Comparison of ENCODE assay signal across 8 cellular contexts in the genomic region with DNA sequence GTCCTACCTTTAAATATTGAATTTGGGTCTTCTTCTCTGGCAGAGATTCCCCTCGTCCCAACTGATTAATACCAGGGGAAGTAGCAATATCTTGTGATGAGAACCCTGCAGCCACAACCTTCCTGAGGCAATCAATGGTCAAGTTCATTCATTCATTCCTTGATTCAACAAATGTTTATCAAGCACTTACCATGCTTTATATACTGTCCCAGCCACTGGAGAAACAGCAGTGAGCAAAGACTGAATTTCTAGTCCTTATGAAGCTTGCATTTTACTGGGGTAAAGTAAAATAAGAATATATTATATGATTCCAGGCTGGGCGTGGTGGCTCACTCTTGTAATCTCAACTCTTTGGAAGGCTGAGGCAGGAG. TPM values are rescaled to one million over a fixed set of nuclear protein-coding genes. Genes with fewer than 3 reads are reported as not detected.
A peak's percentile ranks its signal among the peaks of the same experiment; 100 is the strongest.
DNase-seq lines count a peak whose midpoint lies in the region; ATAC-seq, FAIRE-seq and TF ChIP-seq lines count a peak whose summit lies in the region.

No MANE protein-coding gene starts in this region.

- peaks cover 18% of the 10 kb centered on the region for H3K4me1 Mint-ChIP-seq in Caco-2 (ENCODE audit: low read depth, unreplicated experiment)

- FAIRE-seq in H54 (lab: Jason Lieb, UNC) = no peak

- intact Hi-C loops in Caco-2 (cut with micrococcal nuclease; ENCODE audit: unreplicated experiment) = loop anchor here (5.0 kb wide), 1 partner anchor 41 kb away; no protein-coding TSS in a partner anchor
- intact Hi-C loops in ovary (cut with DNase I) = loop anchor here in 2 of 4 donors (5.0 to 10.0 kb wide), 2 partner anchors 62 to 64 kb away; no protein-coding TSS in a partner anchor

- H3K27ac ChIP-seq in Peyer's patch = peak overlapping the region; percentile 87 to 92 (median 91)
- no peak overlapping the region for H3K27ac ChIP-seq in ovary

- no TSS peak for BruUV-seq in Caco-2 (replicated peaks; lab: Mats Ljungman, UMichigan)

- peak overlapping the region; percentile 87 for H3K4me3 Mint-ChIP-seq in Caco-2 (ENCODE audit: unreplicated experiment)

- H3K27ac Mint-ChIP-seq in Caco-2 (ENCODE audit: unreplicated experiment) = peak overlapping the region; percentile 67

- no peaks in the 10 kb centered on the region for H3K36me3 ChIP-seq in Caco-2 (ENCODE audit: control insufficient read depth, insufficient read depth, low read length)
- H3K36me3 ChIP-seq in Peyer's patch = no peaks in the 10 kb centered on the region
- no peaks in the 10 kb centered on the region for H3K36me3 ChIP-seq in ovary

- peaks cover 14% of the 10 kb centered on the region for H3K36me3 Mint-ChIP-seq in Caco-2 (ENCODE audit: insufficient read depth, unreplicated experiment)

- ATAC-seq in HG03045 (IDR thresholded peaks at IDR 0.05; ENCODE audit: unreplicated experiment) = no peak

- CTCF ChIA-PET in Caco-2 (lab: Charles Lee) = no interaction called here

- H3K27me3 ChIP-seq in Caco-2 (replicated peaks; ENCODE audit: control insufficient read depth, insufficient read depth, low read length) (no peaks in the 10 kb centered on the region), Peyer's patch (no peaks in the 10 kb centered on the region), ovary (no peaks in the 10 kb centered on the region)

- no peak for TF ChIP-seq POLR2A in Peyer's patch (IDR thresholded peaks at IDR 0.05)
- TF ChIP-seq POLR2A in ovary (IDR thresholded peaks at IDR 0.05) = no peak
- TF ChIP-seq POLR2A in H54 (IDR thresholded peaks at IDR 0.05; ENCODE audit: low read depth, low read length) = no peak

- H3K4me3 ChIP-seq in Caco-2 (ENCODE audit: low read depth, low read length) (peak overlapping the region; percentile 85), Peyer's patch (peak overlapping the region; percentile 70 to 100 (median 86)), epithelial cell of proximal tubule (ENCODE audit: low read depth, low read length) (peak overlapping the region; percentile 95), ovary (peak overlapping the region; percentile 98)

- DNase-seq in Caco-2 = no peak
- no peak for DNase-seq in Peyer's patch
- DNase-seq in epithelial cell of proximal tubule (ENCODE audit: low read depth) = no peak
- no peak for DNase-seq in ovary
- DNase-seq in NCI-H2029 treated with DMSO at 0.1 percent for 48 hours (lab: John Stamatoyannopoulos, UW) = no peak
- no peak for DNase-seq in stimulated activated CD4-positive, alpha-beta T cell treated with anti-CD3 and anti-CD28 coated beads, Interleukin-1b, Interleukin-23, amount 100 ng/mL, for 48 hours
- no peak for DNase-seq in H54 (ENCODE audit: insufficient read length, low spot score)

- H3K4me1 ChIP-seq in Caco-2 (peaks cover 19% of the 10 kb centered on the region), Peyer's patch (peaks cover 0 to 32% (median 3%) of the 10 kb centered on the region in 4 donors), ovary (ENCODE audit: insufficient read depth) (peaks cover 6% of the 10 kb centered on the region)

- no peaks in the 10 kb centered on the region for H3K27me3 Mint-ChIP-seq in Caco-2 (ENCODE audit: insufficient read depth, unreplicated experiment)

- TF ChIP-seq EP300 in ovary (IDR thresholded peaks at IDR 0.05) = no peak

- TF ChIP-seq CTCF in Caco-2 (IDR thresholded peaks at IDR 0.05; ENCODE audit: insufficient read depth in 1 of 2, low read depth in 1 of 2, low read length in 1 of 2, severe bottlenecking in 1 of 2, unreplicated experiment in 1 of 2) (no peak), Peyer's patch (IDR thresholded peaks at IDR 0.05) (no peak), epithelial cell of proximal tubule (conservative IDR thresholded peaks at IDR 0.05; ENCODE audit: low read depth, low read length) (no peak), ovary (IDR thresholded peaks at IDR 0.05) (no peak)

- WGBS in ovary, 3 donors = 46 to 50% (median 47%) methylated on average over 2 of the region's 2 CpGs

- H3K9me3 Mint-ChIP-seq in Caco-2 (ENCODE audit: unreplicated experiment) = no peaks in the 10 kb centered on the region

- POLR2A ChIA-PET in Caco-2 (lab: Charles Lee) = interaction anchor here (0.8 kb wide), 1 partner anchor 66 kb away, joined by 3 read pairs; no protein-coding TSS in a partner anchor

- H3K9me3 ChIP-seq in Caco-2 (no peaks in the 10 kb centered on the region), Peyer's patch (no peaks in the 10 kb centered on the region), ovary (no peaks in the 10 kb centered on the region)

RNA-seq across cellular contexts. Expression of gene GIT2, which starts 0.3 kb away (rescaled TPM):
- total RNA-seq in Caco-2 (2022) = 29.3 and 30.0 TPM in 2 replicates
- 100 to 1,000 TPM in 1 of 4 donors, 10 to 100 TPM in 3; 55.0 to 107 (median 79.8) TPM for total RNA-seq in Peyer's patch
- 19.2 and 20.1 TPM in 2 replicates for total RNA-seq in epithelial cell of proximal tubule
- 10 to 100 TPM; 26.4 to 58.8 (median 43.7) TPM for total RNA-seq in ovary
- 10 to 100 TPM; 17.4 to 54.1 TPM for polyA plus RNA-seq in ovary

RNA-seq across cellular contexts. Expression of gene ANKRD13A, which starts 2.8 kb away (rescaled TPM):
- total RNA-seq in Caco-2 (2022) (42.2 and 47.2 TPM in 2 replicates), Peyer's patch (100 to 1,000 TPM in 1 of 4 donors, 10 to 100 TPM in 3; 81.3 to 124 (median 92.1) TPM), epithelial cell of proximal tubule (43.8 and 96.1 TPM in 2 replicates), ovary (10 to 100 TPM; 29.5 to 45.0 (median 35.2) TPM)
- polyA plus RNA-seq in ovary = 10 to 100 TPM; 18.3 to 53.4 TPM

RNA-seq across cellular contexts. Expression of gene C12orf76, which starts 51.9 kb away (rescaled TPM):
- 10.8 and 11.9 TPM in 2 replicates for total RNA-seq in Caco-2 (2022)
- 10 to 100 TPM; 14.9 to 23.1 (median 17.5) TPM for total RNA-seq in Peyer's patch
- 7.1 and 12.6 TPM in 2 replicates for total RNA-seq in epithelial cell of proximal tubule
- 10 to 100 TPM; 11.6 to 24.9 (median 15.3) TPM for total RNA-seq in ovary
- 10 to 100 TPM; 17.8 to 20.5 TPM for polyA plus RNA-seq in ovary

Comparison
In these comparisons a context has a peak if more than half of its experiments do, and no peak if none do; other contexts are left out.
1. H3K27ac ChIP-seq: peak in Peyer's patch (4 of 4); none in ovary (0 of 2).
2. Peak in every context shown above with its lines, with median percentiles within 50 percentile points of each other: H3K4me3 ChIP-seq.